8 cellular contexts compared by ENCODE assay signal in genomic region chr2:231612199-231613053, GRCh38.
A peak's percentile ranks its signal among the peaks of the same experiment; 100 is the strongest.
DNase-seq lines count a peak whose midpoint lies in the region; ATAC-seq and TF ChIP-seq lines count a peak whose summit lies in the region.

No MANE protein-coding gene starts in this region.

- peak; percentile 83 for DNase-seq in DMS79 treated with DMSO at 0.1 percent for 48 hours (lab: John Stamatoyannopoulos, UW)
- peak; percentile 44 to 65 for DNase-seq in Kasumi-1 (lab: John Stamatoyannopoulos, UW)
- peak; percentile 88 to 90 for DNase-seq in SHP77 (lab: John Stamatoyannopoulos, UW)
- peak; percentile 73 for DNase-seq in activated gamma-delta T cell (lab: John Stamatoyannopoulos, UW)
- DNase-seq in foreskin fibroblast = peak; percentile 96 to 98
- peak; percentile 74 for DNase-seq in non-pigmented ciliary epithelial cell (ENCODE audit: low read depth)

- H3K9me3 ChIP-seq in subcutaneous abdominal adipose tissue (ENCODE audit: control insufficient read depth in 5 of 5, low read length in 5 of 5) = no peaks in the 10 kb centered on the region

- peaks cover 10 to 43% (median 40%) of the 10 kb centered on the region in 5 donors for H3K4me1 ChIP-seq in subcutaneous abdominal adipose tissue (ENCODE audit: control insufficient read depth in 5 of 5, insufficient read depth in 5 of 5, low read length in 5 of 5)

- TF ChIP-seq CTCF in foreskin fibroblast (IDR thresholded peaks at IDR 0.05; ENCODE audit: low read depth, low read length) = peak; percentile 94

- H3K36me3 ChIP-seq in subcutaneous abdominal adipose tissue (ENCODE audit: control insufficient read depth in 5 of 5, insufficient read depth in 5 of 5, low read length in 5 of 5) = no peaks in the 10 kb centered on the region

- peak overlapping the region; percentile 34 to 82 (median 50) for H3K9ac ChIP-seq in subcutaneous abdominal adipose tissue (ENCODE audit: low read length in 5 of 5)

- H3K27me3 ChIP-seq in subcutaneous abdominal adipose tissue (ENCODE audit: control insufficient read depth in 5 of 5, insufficient read depth in 4 of 5, low read length in 5 of 5) = no peaks in the 10 kb centered on the region

- H3K4me3 ChIP-seq in foreskin fibroblast (ENCODE audit: low read depth in 1 of 2, low read length in 2 of 2) = no peak overlapping the region
- H3K4me3 ChIP-seq in subcutaneous abdominal adipose tissue (ENCODE audit: low read depth in 1 of 5, low read length in 5 of 5) = peak overlapping the region in 2 of 5 donors; percentile 19 to 44

- peak; percentile 46 for ATAC-seq in GM21723 (IDR thresholded peaks at IDR 0.05; ENCODE audit: unreplicated experiment)

- peak overlapping the region; percentile 96 for H3K27ac ChIP-seq in subcutaneous abdominal adipose tissue (ENCODE audit: low read depth, low read length)
